9 cellular contexts compared by ENCODE assay signal in the genomic region with DNA sequence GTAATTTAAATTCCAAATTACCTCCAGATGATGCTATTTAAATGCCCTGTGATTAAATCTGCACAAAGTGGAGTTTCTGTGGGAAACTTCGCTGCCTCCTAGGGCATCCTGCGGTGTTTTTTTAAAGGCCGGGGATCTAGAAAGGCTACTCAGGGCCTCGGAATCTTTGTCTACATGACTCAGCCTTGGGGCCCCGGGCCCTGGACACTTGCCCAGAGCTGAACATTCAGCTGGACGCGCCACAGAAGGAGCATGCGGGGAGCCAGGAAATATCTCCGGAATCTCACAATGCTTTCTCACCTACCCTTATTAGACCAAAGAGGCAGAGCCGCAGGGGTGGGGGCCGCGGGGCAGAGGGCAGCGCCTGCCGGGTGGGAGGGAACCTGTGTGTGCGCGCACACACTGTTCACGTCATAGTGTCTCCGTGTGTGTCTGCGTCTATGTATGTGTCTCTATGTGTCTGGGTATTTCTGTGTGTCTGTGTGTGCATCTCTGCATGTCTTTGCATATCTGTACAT.
DNase-seq lines count a peak whose midpoint lies in the region; ATAC-seq and TF ChIP-seq lines count a peak whose summit lies in the region.
"Had no signal": no experiment of that assay in that cellular context is flagged by ENCODE, and none has a peak within 500 bp of the region (broad histone marks: within the 10 kb centered on the region; RNA-seq: fewer than 3 reads in every experiment).

No MANE protein-coding gene starts in this region.

- no peak for TF ChIP-seq CTCF in AG04449 (IDR thresholded peaks at IDR 0.05; ENCODE audit: insufficient read depth, low read length, missing control alignments)
- no peak for TF ChIP-seq CTCF in PC-3 (conservative IDR thresholded peaks at IDR 0.05; ENCODE audit: low read depth, low read length)
- TF ChIP-seq CTCF in epithelial cell of proximal tubule (conservative IDR thresholded peaks at IDR 0.05; ENCODE audit: low read depth, low read length) = no peak

- intact Hi-C loops in PC-3 (cut with micrococcal nuclease) = loop anchor here (2.0 kb wide), 2 partner anchors 48 to 152 kb away; no protein-coding TSS in a partner anchor

- H3K4me3 ChIP-seq in AG04449 (ENCODE audit: low read depth, low read length) (no peak overlapping the region), PC-3 (ENCODE audit: low read length) (peak overlapping the region; percentile 43; the same call in 1 of the 2 replicates), epithelial cell of proximal tubule (ENCODE audit: low read depth, low read length) (no peak overlapping the region)

- no peaks in the 10 kb centered on the region for H3K79me2 ChIP-seq in PC-3 (ENCODE audit: low read length)

- H3K9me3 ChIP-seq in PC-3 (ENCODE audit: low read length) = no peaks in the 10 kb centered on the region

- H3K9me2 ChIP-seq in PC-3 (replicated peaks; ENCODE audit: low read length) = no peaks in the 10 kb centered on the region

- peaks cover 10% of the 10 kb centered on the region for H3F3A ChIP-seq in PC-3 (ENCODE audit: low read length, unreplicated experiment)

- BruUV-seq in PC-3 (replicated peaks; lab: Mats Ljungman, UMichigan) = no TSS peak

- CTCF ChIA-PET in AG04449 (lab: Yijun Ruan, JAX) (interaction anchor here (2.5 kb wide), 1 partner anchor 151 kb away, joined by 8 read pairs; no protein-coding TSS in a partner anchor), PC-3 (lab: Charles Lee) (no interaction called here)
- CTCF ChIA-PET in activated CD4-positive, alpha-beta memory T cell treated with anti-CD3 and anti-CD28 coated beads, Interleukin-2, amount 10 ng/mL, durations not matched to agents 7 days and 5 days (lab: Charles Lee) = no interaction called here

- no peak overlapping the region for H3K4me3 Mint-ChIP-seq in activated CD4-positive, alpha-beta memory T cell treated with anti-CD3 and anti-CD28 coated beads, Interleukin-2, amount 10 ng/mL, durations not matched to agents 7 days and 5 days
- H3K4me3 Mint-ChIP-seq in immature natural killer cell = no peak overlapping the region
- H3K4me3 Mint-ChIP-seq in stimulated activated effector memory CD8-positive, alpha-beta T cell treated with anti-CD3 and anti-CD28 coated beads, Interleukin-12 subunit alpha, Interleukin-12 subunit beta, amount 100 ng/mL, for 72 hours = no peak overlapping the region
- H3K4me3 Mint-ChIP-seq: naive B cell had no signal

- H3K36me3 Mint-ChIP-seq in activated CD4-positive, alpha-beta memory T cell treated with anti-CD3 and anti-CD28 coated beads, Interleukin-2, amount 10 ng/mL, durations not matched to agents 7 days and 5 days (ENCODE audit: low read depth) = no peaks in the 10 kb centered on the region
- no peaks in the 10 kb centered on the region for H3K36me3 Mint-ChIP-seq in immature natural killer cell
- no peaks in the 10 kb centered on the region for H3K36me3 Mint-ChIP-seq in stimulated activated effector memory CD8-positive, alpha-beta T cell treated with anti-CD3 and anti-CD28 coated beads, Interleukin-12 subunit alpha, Interleukin-12 subunit beta, amount 100 ng/mL, for 72 hours
- H3K36me3 Mint-ChIP-seq: naive B cell had no signal

- H3K4me1 ChIP-seq in PC-3 (ENCODE audit: insufficient read depth, low read length) = peaks cover 55% of the 10 kb centered on the region

- no peaks in the 10 kb centered on the region for H4K20me1 ChIP-seq in PC-3 (ENCODE audit: low read length)

- no peaks in the 10 kb centered on the region for H3K27me3 ChIP-seq in PC-3 (ENCODE audit: low read length)

- H3K27me3 Mint-ChIP-seq in activated CD4-positive, alpha-beta memory T cell treated with anti-CD3 and anti-CD28 coated beads, Interleukin-2, amount 10 ng/mL, durations not matched to agents 7 days and 5 days = peaks cover 1% of the 10 kb centered on the region
- peaks cover 0 to 4% (median 0%) of the 10 kb centered on the region in 3 donors for H3K27me3 Mint-ChIP-seq in immature natural killer cell (ENCODE audit: low read depth in 3 of 3)

- 0 out of 2 replicates have a peak overlapping the region, but pooled peaks have one; percentile 43 for H2AFZ ChIP-seq in PC-3 (ENCODE audit: low read length)

- H3K4me2 ChIP-seq in PC-3 (ENCODE audit: low read length) = peak overlapping the region; percentile 83

- no peaks in the 10 kb centered on the region for H3K4me1 Mint-ChIP-seq in activated CD4-positive, alpha-beta memory T cell treated with anti-CD3 and anti-CD28 coated beads, Interleukin-2, amount 10 ng/mL, durations not matched to agents 7 days and 5 days
- no peaks in the 10 kb centered on the region for H3K4me1 Mint-ChIP-seq in immature natural killer cell
- no peaks in the 10 kb centered on the region for H3K4me1 Mint-ChIP-seq in stimulated activated effector memory CD8-positive, alpha-beta T cell treated with anti-CD3 and anti-CD28 coated beads, Interleukin-12 subunit alpha, Interleukin-12 subunit beta, amount 100 ng/mL, for 72 hours
- H3K4me1 Mint-ChIP-seq: naive B cell had no signal

- H3K27ac ChIP-seq in PC-3 (ENCODE audit: low read length) = peak overlapping the region; percentile 99

- no peaks in the 10 kb centered on the region for H3K36me3 ChIP-seq in PC-3 (ENCODE audit: low read depth, low read length)

- POLR2A ChIA-PET in AG04449 (lab: Yijun Ruan, JAX) (interaction anchor here (0.6 to 2.9 kb wide), 8 partner anchors 15 to 150 kb away, joined by 3 to 19 read pairs (median 6); partner anchors contain the start of gene TPM1), PC-3 (lab: Charles Lee; ENCODE audit: unreplicated experiment) (interaction anchor here (0.6 kb wide), 3 partner anchors 12 to 126 kb away, joined by 3 to 7 read pairs (median 3); no protein-coding TSS in a partner anchor)
- POLR2A ChIA-PET in activated CD4-positive, alpha-beta memory T cell treated with anti-CD3 and anti-CD28 coated beads, Interleukin-2, amount 10 ng/mL, durations not matched to agents 7 days and 5 days (lab: Charles Lee) = no interaction called here

- H3K9ac ChIP-seq in PC-3 (ENCODE audit: low read length) = peak overlapping the region; percentile 89

- no peak overlapping the region for H3K27ac Mint-ChIP-seq in activated CD4-positive, alpha-beta memory T cell treated with anti-CD3 and anti-CD28 coated beads, Interleukin-2, amount 10 ng/mL, durations not matched to agents 7 days and 5 days
- H3K27ac Mint-ChIP-seq in immature natural killer cell = no peak overlapping the region
- H3K27ac Mint-ChIP-seq in stimulated activated effector memory CD8-positive, alpha-beta T cell treated with anti-CD3 and anti-CD28 coated beads, Interleukin-12 subunit alpha, Interleukin-12 subunit beta, amount 100 ng/mL, for 72 hours = no peak overlapping the region
- H3K27ac Mint-ChIP-seq: naive B cell had no signal

- no peaks in the 10 kb centered on the region for H3K9me3 Mint-ChIP-seq in activated CD4-positive, alpha-beta memory T cell treated with anti-CD3 and anti-CD28 coated beads, Interleukin-2, amount 10 ng/mL, durations not matched to agents 7 days and 5 days
- no peaks in the 10 kb centered on the region for H3K9me3 Mint-ChIP-seq in immature natural killer cell
- H3K9me3 Mint-ChIP-seq in stimulated activated effector memory CD8-positive, alpha-beta T cell treated with anti-CD3 and anti-CD28 coated beads, Interleukin-12 subunit alpha, Interleukin-12 subunit beta, amount 100 ng/mL, for 72 hours = no peaks in the 10 kb centered on the region
- H3K9me3 Mint-ChIP-seq: naive B cell had no signal

- peak; percentile 97 for DNase-seq in AG04449 (ENCODE audit: low read depth, low spot score)
- peak; percentile 97 for DNase-seq in PC-3
- peak; percentile 97 for DNase-seq in epithelial cell of proximal tubule (ENCODE audit: low read depth)
- peak; percentile 99 for DNase-seq in myocyte (ENCODE audit: low read depth)
- no peak for DNase-seq in activated CD4-positive, alpha-beta memory T cell treated with anti-CD3 and anti-CD28 coated beads, Interleukin-2, amount 10 ng/mL, durations not matched to agents 7 days and 5 days
- no peak for DNase-seq in immature natural killer cell
- no peak for DNase-seq in stimulated activated effector memory CD8-positive, alpha-beta T cell treated with anti-CD3 and anti-CD28 coated beads, Interleukin-12 subunit alpha, Interleukin-12 subunit beta, amount 100 ng/mL, for 72 hours (ENCODE audit: low spot score in 2 of 2)
- DNase-seq: naive B cell had no signal

- ATAC-seq in PC-3 = peak; percentile 85
- ATAC-seq in activated CD4-positive, CD25-positive, alpha-beta regulatory T cell treated with anti-CD3 and anti-CD28 coated beads, Interleukin-2, amount 50 U/mL, for 24 hours = no peak
- ATAC-seq in stimulated activated effector memory CD8-positive, alpha-beta T cell treated with anti-CD3 and anti-CD28 coated beads, Interleukin-12 subunit alpha, Interleukin-12 subunit beta, amount 100 ng/mL, for 72 hours = no peak

Comparison
In these comparisons a context has a peak if more than half of its experiments do, and no peak if none do; other contexts are left out.
1. DNase-seq: peak in AG04449 (single experiment), PC-3 (single experiment), epithelial cell of proximal tubule (single experiment) and myocyte (single experiment); none in activated CD4-positive, alpha-beta memory T cell treated with anti-CD3 and anti-CD28 coated beads, Interleukin-2, amount 10 ng/mL, durations not matched to agents 7 days and 5 days (single experiment), immature natural killer cell (0 of 3) and stimulated activated effector memory CD8-positive, alpha-beta T cell treated with anti-CD3 and anti-CD28 coated beads, Interleukin-12 subunit alpha, Interleukin-12 subunit beta, amount 100 ng/mL, for 72 hours (0 of 2).